Comparison of ENCODE assay signal across 8 cellular contexts in genomic region chr6:56764081-56764566, GRCh38.
DNase-seq lines count a peak whose midpoint lies in the region; ATAC-seq and TF ChIP-seq lines count a peak whose summit lies in the region.

No MANE protein-coding gene starts in this region.

- H3K27ac Mint-ChIP-seq in type B pancreatic cell: peak overlapping the region; percentile 79
- H3K27ac Mint-ChIP-seq in activated CD4-positive, alpha-beta memory T cell treated with anti-CD3 and anti-CD28 coated beads for 36 hours: no peak overlapping the region

- peaks cover 5% of the 10 kb centered on the region for H3K36me3 Mint-ChIP-seq in type B pancreatic cell
- no peaks in the 10 kb centered on the region for H3K36me3 Mint-ChIP-seq in activated CD4-positive, alpha-beta memory T cell treated with anti-CD3 and anti-CD28 coated beads for 36 hours

- intact Hi-C loops in left cardiac atrium (cut with DNase I): loop anchor here in 1 of 2 donors (5.0 kb wide), 1 partner anchor 127 kb away; no protein-coding TSS in a partner anchor
- intact Hi-C loops in activated CD4-positive, alpha-beta memory T cell treated with anti-CD3 and anti-CD28 coated beads for 36 hours (cut with micrococcal nuclease): no loop called here

- H3K36me3 ChIP-seq in H7 (replicated peaks; ENCODE audit: control insufficient read depth, insufficient read depth, low read length): no peaks in the 10 kb centered on the region

- H3K27me3 ChIP-seq in H7 (ENCODE audit: control insufficient read depth, insufficient read depth, low read length): no peaks in the 10 kb centered on the region

- DNase-seq in EL (peak; percentile 66), SW480 (ENCODE audit: low spot score) (peak; percentile 22), left cardiac atrium (no peak), type B pancreatic cell (ENCODE audit: extremely low spot score, unreplicated experiment) (no peak), H7 (no peak)
- no peak for DNase-seq in activated CD4-positive, alpha-beta memory T cell treated with anti-CD3 and anti-CD28 coated beads for 36 hours

- CTCF ChIA-PET in activated CD4-positive, alpha-beta memory T cell treated with anti-CD3 and anti-CD28 coated beads for 36 hours (lab: Charles Lee): interaction anchor here (1.0 kb wide), 1 partner anchor 51 kb away, joined by 3 read pairs; no protein-coding TSS in a partner anchor

- H3K4me3 Mint-ChIP-seq in type B pancreatic cell: peak overlapping the region; percentile 3
- no peak overlapping the region for H3K4me3 Mint-ChIP-seq in activated CD4-positive, alpha-beta memory T cell treated with anti-CD3 and anti-CD28 coated beads for 36 hours

- ATAC-seq in GM19468 (IDR thresholded peaks at IDR 0.05; ENCODE audit: extremely low read depth, unreplicated experiment) (peak; percentile 40), HG03469 (IDR thresholded peaks at IDR 0.05; ENCODE audit: unreplicated experiment) (peak; percentile 27), left cardiac atrium (peak; percentile 58 to 68)

- no peaks in the 10 kb centered on the region for H3K27me3 Mint-ChIP-seq in type B pancreatic cell
- H3K27me3 Mint-ChIP-seq in activated CD4-positive, alpha-beta memory T cell treated with anti-CD3 and anti-CD28 coated beads for 36 hours: no peaks in the 10 kb centered on the region

- no peaks in the 10 kb centered on the region for H3K9me3 Mint-ChIP-seq in type B pancreatic cell
- no peaks in the 10 kb centered on the region for H3K9me3 Mint-ChIP-seq in activated CD4-positive, alpha-beta memory T cell treated with anti-CD3 and anti-CD28 coated beads for 36 hours

- POLR2A ChIA-PET in activated CD4-positive, alpha-beta memory T cell treated with anti-CD3 and anti-CD28 coated beads for 36 hours (lab: Charles Lee): no interaction called here

- no peak overlapping the region for H3K4me3 ChIP-seq in H7 (ENCODE audit: insufficient read depth, low read depth, low read length)

- H3K4me1 Mint-ChIP-seq in type B pancreatic cell (ENCODE audit: unreplicated experiment): peaks cover 22% of the 10 kb centered on the region
- no peaks in the 10 kb centered on the region for H3K4me1 Mint-ChIP-seq in activated CD4-positive, alpha-beta memory T cell treated with anti-CD3 and anti-CD28 coated beads for 36 hours (ENCODE audit: low read depth)

- peak; percentile 60 for TF ChIP-seq CTCF in type B pancreatic cell (conservative IDR thresholded peaks at IDR 0.05)

Comparison
In these comparisons a context has a peak if more than half of its experiments do, and no peak if none do; other contexts are left out.
1. DNase-seq: peak in EL (single experiment) and SW480 (single experiment); none in left cardiac atrium (single experiment), type B pancreatic cell (single experiment), activated CD4-positive, alpha-beta memory T cell treated with anti-CD3 and anti-CD28 coated beads for 36 hours (single experiment) and H7 (single experiment).
2. Peak in every context shown above with its lines, with median percentiles within 50 percentile points of each other: ATAC-seq.